ENCODE assay signal across 13 cellular contexts in the genomic region with DNA sequence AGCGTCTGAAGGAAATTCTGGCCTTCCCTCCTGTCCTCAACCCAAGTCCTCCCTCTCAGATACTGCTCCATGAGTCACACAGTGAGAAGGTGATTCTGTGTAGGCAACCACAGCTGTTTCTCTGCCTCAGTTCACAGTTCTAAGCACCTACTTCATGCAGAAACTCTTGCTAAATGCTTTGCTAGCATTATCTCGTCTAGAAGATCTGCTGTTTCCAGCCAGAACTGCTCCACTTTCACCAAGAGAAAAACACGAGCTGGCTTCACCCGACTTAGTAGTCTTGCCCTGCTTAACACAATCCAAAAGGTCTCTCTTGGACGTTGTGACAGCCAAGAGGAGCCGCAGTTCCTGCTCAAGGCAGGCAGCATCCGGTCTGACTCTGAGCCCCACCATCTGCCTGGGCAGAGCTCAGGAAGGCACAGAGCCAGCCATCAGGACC.
DNase-seq lines count a peak whose midpoint lies in the region; ATAC-seq and TF ChIP-seq lines count a peak whose summit lies in the region.
"Had no signal": no experiment of that assay in that cellular context is flagged by ENCODE, and none has a peak within 500 bp of the region (broad histone marks: within the 10 kb centered on the region; RNA-seq: fewer than 3 reads in every experiment).

No MANE protein-coding gene starts in this region.

- TF ChIP-seq CTCF in natural killer cell (IDR thresholded peaks at IDR 0.05) = no peak

- intact Hi-C loops in activated T-helper 2 cell treated with anti-CD3 and anti-CD28 coated beads, Interferon-gamma antibody, Interleukin-2, Interleukin-4, amounts not matched to agents 10 μg/mL and 5 μg/mL and 100 μg/mL, durations not matched to agents 14 hours and 24 hours and 36 hours (cut with micrococcal nuclease) = loop anchor here (1.0 to 10.0 kb wide), 2 partner anchors 14 to 1166 kb away; no protein-coding TSS in a partner anchor
- intact Hi-C loops in natural killer cell (cut with micrococcal nuclease) (loop anchor here (5.0 kb wide), 2 partner anchors 394 to 469 kb away; a partner anchor contains a TSS), Right ventricle myocardium inferior (cut with DNase I) (no loop called here)

- DNase-seq in ELR (ENCODE audit: low read depth) (peak; percentile 34), NAMALWA (ENCODE audit: low spot score) (peak; percentile 9), natural killer cell (no peak), Right ventricle myocardium inferior (ENCODE audit: missing footprints) (no peak), GM03348 (ENCODE audit: low spot score) (no peak), DMS79 (lab: John Stamatoyannopoulos, UW) (no peak)
- DNase-seq in activated T-helper 2 cell treated with anti-CD3 and anti-CD28 coated beads, Interferon-gamma antibody, Interleukin-2, Interleukin-4, amounts not matched to agents 10 μg/mL and 5 μg/mL and 100 μg/mL, durations not matched to agents 14 hours and 24 hours and 36 hours (ENCODE audit: low spot score) = no peak
- DNase-seq: DMS79 treated with DMSO at 0.1 percent for 48 hours, H7, NCI-H1930, SJCRH30, small intestine had no signal

- H3K4me1 Mint-ChIP-seq in activated T-helper 2 cell treated with anti-CD3 and anti-CD28 coated beads, Interferon-gamma antibody, Interleukin-2, Interleukin-4, amounts not matched to agents 10 μg/mL and 5 μg/mL and 100 μg/mL, durations not matched to agents 14 hours and 24 hours and 36 hours (ENCODE audit: low read depth) = peaks cover 78% of the 10 kb centered on the region
- peaks cover 77 to 94% of the 10 kb centered on the region in 2 donors for H3K4me1 Mint-ChIP-seq in natural killer cell

- H3K4me3 Mint-ChIP-seq in activated T-helper 2 cell treated with anti-CD3 and anti-CD28 coated beads, Interferon-gamma antibody, Interleukin-2, Interleukin-4, amounts not matched to agents 10 μg/mL and 5 μg/mL and 100 μg/mL, durations not matched to agents 14 hours and 24 hours and 36 hours (ENCODE audit: low read depth) = no peak overlapping the region
- H3K4me3 Mint-ChIP-seq in natural killer cell = peak overlapping the region; percentile 85

- peaks cover 33% of the 10 kb centered on the region for H3K27me3 Mint-ChIP-seq in activated T-helper 2 cell treated with anti-CD3 and anti-CD28 coated beads, Interferon-gamma antibody, Interleukin-2, Interleukin-4, amounts not matched to agents 10 μg/mL and 5 μg/mL and 100 μg/mL, durations not matched to agents 14 hours and 24 hours and 36 hours (ENCODE audit: low read depth)
- peaks cover 28 to 35% of the 10 kb centered on the region in 2 donors for H3K27me3 Mint-ChIP-seq in natural killer cell (ENCODE audit: low read depth in 2 of 2)

- no peaks in the 10 kb centered on the region for H3K36me3 Mint-ChIP-seq in activated T-helper 2 cell treated with anti-CD3 and anti-CD28 coated beads, Interferon-gamma antibody, Interleukin-2, Interleukin-4, amounts not matched to agents 10 μg/mL and 5 μg/mL and 100 μg/mL, durations not matched to agents 14 hours and 24 hours and 36 hours (ENCODE audit: low read depth)
- no peaks in the 10 kb centered on the region for H3K36me3 Mint-ChIP-seq in natural killer cell

- peak overlapping the region; percentile 40 for H3K27ac Mint-ChIP-seq in activated T-helper 2 cell treated with anti-CD3 and anti-CD28 coated beads, Interferon-gamma antibody, Interleukin-2, Interleukin-4, amounts not matched to agents 10 μg/mL and 5 μg/mL and 100 μg/mL, durations not matched to agents 14 hours and 24 hours and 36 hours
- H3K27ac Mint-ChIP-seq in natural killer cell = peak overlapping the region; percentile 77 to 96

- no peak for ATAC-seq in natural killer cell
- ATAC-seq in GM19328 (IDR thresholded peaks at IDR 0.05; ENCODE audit: unreplicated experiment) = no peak
- ATAC-seq in Right ventricle myocardium inferior = no peak

- H3K9me3 Mint-ChIP-seq in activated T-helper 2 cell treated with anti-CD3 and anti-CD28 coated beads, Interferon-gamma antibody, Interleukin-2, Interleukin-4, amounts not matched to agents 10 μg/mL and 5 μg/mL and 100 μg/mL, durations not matched to agents 14 hours and 24 hours and 36 hours = no peaks in the 10 kb centered on the region
- H3K9me3 Mint-ChIP-seq in natural killer cell = no peaks in the 10 kb centered on the region

Comparison
In these comparisons a context has a peak if more than half of its experiments do, and no peak if none do; other contexts are left out.
1. DNase-seq: peak in ELR (single experiment) and NAMALWA (single experiment); none in activated T-helper 2 cell treated with anti-CD3 and anti-CD28 coated beads, Interferon-gamma antibody, Interleukin-2, Interleukin-4, amounts not matched to agents 10 μg/mL and 5 μg/mL and 100 μg/mL, durations not matched to agents 14 hours and 24 hours and 36 hours (single experiment), natural killer cell (single experiment), Right ventricle myocardium inferior (single experiment), GM03348 (single experiment) and DMS79 (single experiment).